In genomic region chr1:241271427-241271826, GRCh38 we compare ENCODE assay signal across 17 cellular contexts.
DNase-seq lines count a peak whose midpoint lies in the region; ATAC-seq and TF ChIP-seq lines count a peak whose summit lies in the region.
"Had no signal": no experiment of that assay in that cellular context is flagged by ENCODE, and none has a peak within 500 bp of the region (broad histone marks: within the 10 kb centered on the region; RNA-seq: fewer than 3 reads in every experiment).

No MANE protein-coding gene starts in this region.

- H3K4me1 ChIP-seq in mucosa of descending colon (ENCODE audit: low read depth) (no peaks in the 10 kb centered on the region), esophagus muscularis mucosa (no peaks in the 10 kb centered on the region), left ventricle myocardium inferior (no peaks in the 10 kb centered on the region)
- H3K4me1 ChIP-seq: BE2C, SJSA1 had no signal

- peak; percentile 18 for DNase-seq in DMS53 (lab: John Stamatoyannopoulos, UW)
- no peak for DNase-seq in DMS53 treated with DMSO at 0.1 percent for 48 hours (lab: John Stamatoyannopoulos, UW; ENCODE audit: unreplicated experiment)
- peak; percentile 16 for DNase-seq in WTC11 (ENCODE audit: low spot score)
- DNase-seq in mucosa of descending colon = peak in 2 of 3 donors; percentile 53 to 82
- DNase-seq in esophagus muscularis mucosa (ENCODE audit: extremely low spot score) = no peak
- no peak for DNase-seq in dorsolateral prefrontal cortex
- DNase-seq in RKO (ENCODE audit: low spot score) = no peak
- DNase-seq in left ventricle myocardium inferior = no peak
- DNase-seq: BE2C; CD4-positive, alpha-beta memory T cell; GOT3; KBM-7; NCI-H1436 treated with DMSO at 0.1 percent for 48 hours; NCI-H526 treated with DMSO at 0.1 percent for 48 hours; PC-9 had no signal

- TF ChIP-seq EP300 in esophagus muscularis mucosa (IDR thresholded peaks at IDR 0.05) = no peak

- H3K9me3 ChIP-seq in mucosa of descending colon (peaks cover 5% of the 10 kb centered on the region), esophagus muscularis mucosa (peaks cover 0 to 31% (median 17%) of the 10 kb centered on the region in 4 donors), left ventricle myocardium inferior (replicated peaks) (peaks cover 44% of the 10 kb centered on the region)
- H3K9me3 ChIP-seq: BE2C, SJSA1 had no signal

- ATAC-seq in WTC11 = peak; percentile 74
- peak; percentile 97 for ATAC-seq in mucosa of descending colon

- no peak overlapping the region for H3K4me3 Mint-ChIP-seq in WTC11
- H3K4me3 Mint-ChIP-seq: CD4-positive, alpha-beta memory T cell had no signal

- H3K36me3 ChIP-seq in mucosa of descending colon (ENCODE audit: low read depth) (no peaks in the 10 kb centered on the region), esophagus muscularis mucosa (no peaks in the 10 kb centered on the region), left ventricle myocardium inferior (no peaks in the 10 kb centered on the region)
- H3K36me3 ChIP-seq: BE2C, SJSA1 had no signal

- H3K27me3 Mint-ChIP-seq in WTC11 (ENCODE audit: low read depth) = no peaks in the 10 kb centered on the region
- H3K27me3 Mint-ChIP-seq: CD4-positive, alpha-beta memory T cell had no signal

- peaks cover 23% of the 10 kb centered on the region for H3K36me3 Mint-ChIP-seq in WTC11
- H3K36me3 Mint-ChIP-seq: CD4-positive, alpha-beta memory T cell had no signal

- intact Hi-C loops in mucosa of descending colon (cut with DNase I, micrococcal nuclease) (no loop called here), esophagus muscularis mucosa (cut with DNase I) (no loop called here), dorsolateral prefrontal cortex (cut with DNase I) (no loop called here), left ventricle myocardium inferior (cut with micrococcal nuclease) (no loop called here)

- no peak overlapping the region for H3K27ac Mint-ChIP-seq in WTC11
- H3K27ac Mint-ChIP-seq: CD4-positive, alpha-beta memory T cell had no signal

- peaks cover 26% of the 10 kb centered on the region for H3K9me3 Mint-ChIP-seq in WTC11

- no peak for TF ChIP-seq POLR2A in esophagus muscularis mucosa (IDR thresholded peaks at IDR 0.05; ENCODE audit: low read depth)

- H3K4me3 ChIP-seq in mucosa of descending colon = no peak overlapping the region
- H3K4me3 ChIP-seq in esophagus muscularis mucosa = no peak overlapping the region
- H3K4me3 ChIP-seq in dorsolateral prefrontal cortex = no peak overlapping the region
- no peak overlapping the region for H3K4me3 ChIP-seq in left ventricle myocardium inferior
- H3K4me3 ChIP-seq: PC-9, SJSA1 had no signal

- TF ChIP-seq CTCF in WTC11 (IDR thresholded peaks at IDR 0.05) (no peak), mucosa of descending colon (IDR thresholded peaks at IDR 0.05) (no peak), esophagus muscularis mucosa (IDR thresholded peaks at IDR 0.05) (no peak), dorsolateral prefrontal cortex (IDR thresholded peaks at IDR 0.05 in 54 of 56, conservative IDR thresholded peaks at IDR 0.05 in 2 of 56; ENCODE audit: low read depth in 1 of 56, partially characterized antibody in 56 of 56) (no peak), left ventricle myocardium inferior (IDR thresholded peaks at IDR 0.05; ENCODE audit: borderline replicate concordance) (no peak)

- no peaks in the 10 kb centered on the region for H3K27me3 ChIP-seq in esophagus muscularis mucosa
- no peaks in the 10 kb centered on the region for H3K27me3 ChIP-seq in dorsolateral prefrontal cortex
- no peaks in the 10 kb centered on the region for H3K27me3 ChIP-seq in left ventricle myocardium inferior (ENCODE audit: low read depth)
- H3K27me3 ChIP-seq: BE2C, SJSA1 had no signal

- peaks cover 8% of the 10 kb centered on the region for H3K4me1 Mint-ChIP-seq in WTC11
- H3K4me1 Mint-ChIP-seq: CD4-positive, alpha-beta memory T cell had no signal

- POLR2A ChIA-PET in WTC11 (lab: Charles Lee) = no interaction called here

- WGBS in esophagus muscularis mucosa = 92% methylated on average over 1 of the region's 1 CpG

- H3K27ac ChIP-seq in esophagus muscularis mucosa (replicated peaks in 1 of 4) = no peak overlapping the region
- no peak overlapping the region for H3K27ac ChIP-seq in dorsolateral prefrontal cortex
- H3K27ac ChIP-seq in left ventricle myocardium inferior (replicated peaks) = no peak overlapping the region
- H3K27ac ChIP-seq: 22Rv1, PC-9, SJSA1 had no signal

- CTCF ChIA-PET in WTC11 (lab: Charles Lee) = interaction anchor here (2.9 kb wide), 1 partner anchor 305 kb away, joined by 19 read pairs; no protein-coding TSS in a partner anchor

TF ChIP-seq in WTC11, 78 proteins besides CTCF, POLR2A, EP300 and RAD21:
- TF ChIP-seq FOXK1 (CRISPR knock-in tag; IDR thresholded peaks at IDR 0.05) = no peak
- no peak for TF ChIP-seq ATF6 (CRISPR knock-in tag; IDR thresholded peaks at IDR 0.05)
- no peak for TF ChIP-seq FOXJ3 (CRISPR knock-in tag; IDR thresholded peaks at IDR 0.05; ENCODE audit: borderline replicate concordance)
- TF ChIP-seq ZBTB21 (CRISPR knock-in tag; IDR thresholded peaks at IDR 0.05; ENCODE audit: borderline replicate concordance) = no peak
- no peak for TF ChIP-seq CREM (CRISPR knock-in tag; IDR thresholded peaks at IDR 0.05)

Comparison
In these comparisons a context has a peak if more than half of its experiments do, and no peak if none do; other contexts are left out.
1. DNase-seq: peak in DMS53 (single experiment), WTC11 (single experiment) and mucosa of descending colon (2 of 3); none in DMS53 treated with DMSO at 0.1 percent for 48 hours (single experiment), esophagus muscularis mucosa (single experiment), dorsolateral prefrontal cortex (0 of 10), RKO (single experiment) and left ventricle myocardium inferior (single experiment).